ENCODE assay signal across 8 cellular contexts in genomic region chr6:88983532-88983931, GRCh38. TPM values are rescaled to one million over a fixed set of nuclear protein-coding genes. Genes with fewer than 3 reads are reported as not detected.
DNase-seq lines count a peak whose midpoint lies in the region; ATAC-seq and TF ChIP-seq lines count a peak whose summit lies in the region.

No MANE protein-coding gene starts in this region.

- POLR2A ChIA-PET in A673 (lab: Charles Lee; ENCODE audit: low non-redundant PET), result no interaction called here

- H3K79me2 ChIP-seq in GM23338 (replicated peaks; ENCODE audit: insufficient read depth) (no peaks in the 10 kb centered on the region), hepatocyte (no peaks in the 10 kb centered on the region)

- intact Hi-C loops in A673 (cut with micrococcal nuclease; ENCODE audit: unreplicated experiment), result loop anchor here (1.0 to 5.0 kb wide), 4 partner anchors 97 to 627 kb away; partner anchors contain the start of genes ANKRD6 and PNRC1

- H3K9me2 ChIP-seq in GM23338 (ENCODE audit: insufficient read depth) (no peaks in the 10 kb centered on the region), hepatocyte (replicated peaks; ENCODE audit: insufficient read depth) (no peaks in the 10 kb centered on the region)

- H3F3A ChIP-seq in GM23338 (replicated peaks; ENCODE audit: low read depth), result no peaks in the 10 kb centered on the region

- H3K36me3 ChIP-seq in A673 (ENCODE audit: insufficient read depth, low read length, poor library complexity, severe bottlenecking) (no peaks in the 10 kb centered on the region), GM23338 (ENCODE audit: insufficient read depth) (no peaks in the 10 kb centered on the region), hepatocyte (replicated peaks; ENCODE audit: insufficient read depth, low read depth) (no peaks in the 10 kb centered on the region), upper lobe of left lung (no peaks in the 10 kb centered on the region)

- no peaks in the 10 kb centered on the region for H3K27me3 ChIP-seq in A673 (replicated peaks; ENCODE audit: insufficient read depth, low read depth, low read length, poor library complexity)
- H3K27me3 ChIP-seq in GM23338 (ENCODE audit: insufficient read depth), result peaks cover 22% of the 10 kb centered on the region
- H3K27me3 ChIP-seq in hepatocyte, result no peaks in the 10 kb centered on the region
- H3K27me3 ChIP-seq in upper lobe of left lung, result no peaks in the 10 kb centered on the region

- TF ChIP-seq POLR2A in upper lobe of left lung (IDR thresholded peaks at IDR 0.05), result no peak

- H2AFZ ChIP-seq in GM23338 (no peak overlapping the region), hepatocyte (no peak overlapping the region)

- ATAC-seq in GM23338 (peak; percentile 94), upper lobe of left lung (ENCODE audit: low FRiP score in 2 of 2) (peak; percentile 63 to 80), GM21367 (IDR thresholded peaks at IDR 0.05; ENCODE audit: unreplicated experiment) (no peak)

- no peaks in the 10 kb centered on the region for H3K9me3 Mint-ChIP-seq in GM23338

- no peak for TF ChIP-seq EP300 in upper lobe of left lung (IDR thresholded peaks at IDR 0.05)

- peak; percentile 62 for DNase-seq in A673 (ENCODE audit: low spot score)
- DNase-seq in GM23338 (ENCODE audit: low spot score), result peak; percentile 74
- DNase-seq in UCSD-AML1 (lab: John Stamatoyannopoulos, UW; ENCODE audit: unreplicated experiment), result peak; percentile 12
- DNase-seq in hepatocyte (ENCODE audit: low spot score), result peak; percentile 48
- peak in 1 of 2 donors; percentile 30 for DNase-seq in upper lobe of left lung
- no peak for DNase-seq in ureter (ENCODE audit: low spot score)
- DNase-seq in NCI-H2107 treated with DMSO at 0.1 percent for 48 hours (lab: John Stamatoyannopoulos, UW; ENCODE audit: unreplicated experiment), result no peak

- H3K4me3 Mint-ChIP-seq in GM23338, result no peak overlapping the region

- H4K20me1 ChIP-seq in GM23338 (replicated peaks; ENCODE audit: insufficient read depth), result peaks cover 9% of the 10 kb centered on the region; the same call in 1 of the 2 replicates
- H4K20me1 ChIP-seq in hepatocyte (ENCODE audit: insufficient read depth, poor library complexity, severe bottlenecking), result no peaks in the 10 kb centered on the region

- H3K4me3 ChIP-seq in A673 (ENCODE audit: low read depth, low read length, poor library complexity, severe bottlenecking) (no peak overlapping the region), GM23338 (no peak overlapping the region), hepatocyte (no peak overlapping the region), upper lobe of left lung (no peak overlapping the region)

- H3K27ac Mint-ChIP-seq in GM23338, result no peak overlapping the region

- no peak overlapping the region for H3K4me2 ChIP-seq in GM23338
- H3K4me2 ChIP-seq in hepatocyte, result no peak overlapping the region

- WGBS in hepatocyte (ENCODE audit: low lambda C conversion rate, missing lambda C conversion rate), result 63% methylated on average over 4 of the region's 4 CpGs
- 65 to 79% methylated on average over 2 to 4 of the region's 4 CpGs for WGBS in upper lobe of left lung, 2 donors

- CTCF ChIA-PET in A673 (lab: Charles Lee), result interaction anchor here (0.6 to 2.2 kb wide), 7 partner anchors 20 to 626 kb away, joined by 3 to 14 read pairs (median 3); partner anchors contain the start of genes PNRC1 and RNGTT

- H3K9me3 ChIP-seq in A673 (ENCODE audit: low read depth, low read length, poor library complexity, severe bottlenecking), result no peaks in the 10 kb centered on the region
- no peaks in the 10 kb centered on the region for H3K9me3 ChIP-seq in hepatocyte (ENCODE audit: low read depth)
- no peaks in the 10 kb centered on the region for H3K9me3 ChIP-seq in upper lobe of left lung

- TF ChIP-seq CTCF in A673 (conservative IDR thresholded peaks at IDR 0.05; ENCODE audit: low read depth, low read length), result peak; percentile 62
- peak; percentile 66 to 68 for TF ChIP-seq CTCF in GM23338 (conservative IDR thresholded peaks at IDR 0.05; ENCODE audit: low read depth in 2 of 2)
- peak; percentile 47 for TF ChIP-seq CTCF in hepatocyte (IDR thresholded peaks at IDR 0.05; ENCODE audit: poor library complexity)
- TF ChIP-seq CTCF in upper lobe of left lung (IDR thresholded peaks at IDR 0.05), result peak; percentile 47 to 57 (median 54)

- H3K27me3 Mint-ChIP-seq in GM23338 (ENCODE audit: insufficient read depth, low read depth, poor library complexity), result peaks cover 2% of the 10 kb centered on the region

- no peaks in the 10 kb centered on the region for H3K4me1 Mint-ChIP-seq in GM23338

- H3K27ac ChIP-seq in A673 (ENCODE audit: low read depth, low read length, poor library complexity, severe bottlenecking) (no peak overlapping the region), GM23338 (ENCODE audit: low read depth) (no peak overlapping the region), hepatocyte (no peak overlapping the region), upper lobe of left lung (no peak overlapping the region)

- H3K4me1 ChIP-seq in A673 (ENCODE audit: insufficient read depth, low read length, poor library complexity, severe bottlenecking), result peaks cover 3% of the 10 kb centered on the region
- no peaks in the 10 kb centered on the region for H3K4me1 ChIP-seq in GM23338 (ENCODE audit: insufficient read depth)
- no peaks in the 10 kb centered on the region for H3K4me1 ChIP-seq in hepatocyte (ENCODE audit: insufficient read depth)
- peaks cover 0 to 6% (median 5%) of the 10 kb centered on the region in 4 donors for H3K4me1 ChIP-seq in upper lobe of left lung

- no TSS peak for BruUV-seq in A673 (replicated peaks; lab: Mats Ljungman, UMichigan)

- H3K36me3 Mint-ChIP-seq in GM23338 (ENCODE audit: low read depth), result no peaks in the 10 kb centered on the region

TF ChIP-seq in GM23338, 12 proteins besides CTCF, POLR2A, EP300 and RAD21 (continues in another document):
- no peak for TF ChIP-seq ZNF114 (CRISPR knock-in tag; IDR thresholded peaks at IDR 0.05)
- TF ChIP-seq STAT1 (IDR thresholded peaks at IDR 0.05; ENCODE audit: unreplicated experiment), result no peak
- TF ChIP-seq NANOG (IDR thresholded peaks at IDR 0.05; ENCODE audit: borderline replicate concordance), result no peak
- TF ChIP-seq ZNF462 (CRISPR knock-in tag; IDR thresholded peaks at IDR 0.05), result no peak
- TF ChIP-seq JUNB (IDR thresholded peaks at IDR 0.05; ENCODE audit: unreplicated experiment), result no peak

RNA-seq across cellular contexts. Expression of gene RNGTT, which starts 20.1 kb away (rescaled TPM):
- 30.2 and 31.8 TPM in 2 replicates for total RNA-seq in A673 (2021)
- 29.2 and 30.7 TPM in 2 replicates for total RNA-seq in GM23338 (2014; rRNA removed; shearing (Covaris generic))
- polyA plus RNA-seq in GM23338 (2016; fragmentation: Nextera tagmentation; extraction: Ambion mirVana), result 10.8 and 11.2 TPM in 2 replicates
- 15.6 and 16.1 TPM in 2 replicates for total RNA-seq in hepatocyte
- polyA plus RNA-seq in hepatocyte, result 7.4 and 8.9 TPM in 2 replicates
- 10 to 100 TPM in 4 of 6 donors, 1 to 10 TPM in 2; 8.9 to 22.4 (median 12.5) TPM for total RNA-seq in upper lobe of left lung
- 14.9 TPM for total RNA-seq in ureter

Comparison
In these comparisons a context has a peak if more than half of its experiments do, and no peak if none do; other contexts are left out.
1. DNase-seq: peak in A673 (single experiment), GM23338 (single experiment), UCSD-AML1 (single experiment) and hepatocyte (single experiment); none in ureter (single experiment) and NCI-H2107 treated with DMSO at 0.1 percent for 48 hours (single experiment).
2. Peak in every context shown above with its lines, with median percentiles within 50 percentile points of each other: CTCF ChIP-seq.